15 cellular contexts compared by ENCODE assay signal in the genomic region with DNA sequence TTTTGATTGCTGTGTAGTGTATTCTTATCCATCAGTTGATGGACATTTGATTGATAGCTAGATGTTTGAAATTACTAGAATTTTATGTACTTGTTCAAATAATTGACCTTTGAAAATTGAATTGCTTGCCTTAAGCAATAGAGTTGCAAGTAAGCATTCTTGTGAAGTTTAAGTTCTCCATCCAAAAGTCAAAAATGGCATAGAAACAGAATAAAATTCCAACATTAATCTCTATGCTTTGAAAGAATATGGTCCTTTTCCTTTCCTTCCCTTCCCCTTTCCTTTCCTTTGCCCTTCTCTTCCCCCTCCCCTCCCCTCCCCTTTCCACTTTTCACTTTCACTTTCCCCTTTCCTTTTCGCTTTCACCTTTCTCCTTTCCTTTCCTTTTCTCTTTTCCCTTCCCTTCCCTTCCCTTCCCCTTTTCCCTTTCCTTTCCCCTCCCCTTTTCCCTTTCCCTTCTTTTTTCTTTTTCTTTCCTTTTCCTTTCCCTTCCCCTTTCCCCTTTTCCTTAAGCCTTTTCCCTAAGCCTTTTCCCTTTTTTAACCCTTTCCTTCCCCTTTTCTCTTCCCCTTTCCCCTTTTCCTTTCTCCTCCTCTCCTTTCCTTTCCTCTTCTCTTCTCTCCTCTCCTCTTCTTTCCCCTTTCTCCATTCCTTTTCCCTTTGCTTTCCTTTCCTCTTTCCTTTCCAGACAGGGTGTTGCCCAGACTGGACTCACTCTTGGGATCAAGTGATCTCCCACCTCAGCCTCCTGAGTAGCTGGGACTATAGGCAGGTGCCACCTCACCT.
A peak's percentile ranks its signal among the peaks of the same experiment; 100 is the strongest.
DNase-seq lines count a peak whose midpoint lies in the region; ATAC-seq and TF ChIP-seq lines count a peak whose summit lies in the region.
"Had no signal": no experiment of that assay in that cellular context is flagged by ENCODE, and none has a peak within 500 bp of the region (broad histone marks: within the 10 kb centered on the region; RNA-seq: fewer than 3 reads in every experiment).

No MANE protein-coding gene starts in this region.

- WGBS in transverse colon (ENCODE audit: low coverage in 1 of 2), 2 donors: 76 to 80% methylated on average over 1 of the region's 1 CpG

- H3K36me3 ChIP-seq in subcutaneous abdominal adipose tissue (ENCODE audit: control insufficient read depth in 5 of 5, insufficient read depth in 5 of 5, low read length in 5 of 5): peaks cover 35 to 68% (median 52%) of the 10 kb centered on the region in 5 donors
- H3K36me3 ChIP-seq in transverse colon: peaks cover 2 to 72% (median 29%) of the 10 kb centered on the region in 4 donors

- CTCF ChIA-PET in activated naive CD4-positive, alpha-beta T cell treated with anti-CD3 and anti-CD28 coated beads for 36 hours (lab: Charles Lee): no interaction called here
- CTCF ChIA-PET in RWPE1 (lab: Yijun Ruan, JAX): no interaction called here

- H3K27ac ChIP-seq in RWPE1: peak overlapping the region; percentile 41; the same call in 1 of the 2 replicates
- H3K27ac ChIP-seq in subcutaneous abdominal adipose tissue (ENCODE audit: low read depth, low read length): peak overlapping the region; percentile 11
- no peak overlapping the region for H3K27ac ChIP-seq in transverse colon
- H3K27ac ChIP-seq: coronary artery, prostate gland had no signal

- H3K9me3 ChIP-seq in subcutaneous abdominal adipose tissue (ENCODE audit: control insufficient read depth in 5 of 5, low read length in 5 of 5) (no peaks in the 10 kb centered on the region), transverse colon (no peaks in the 10 kb centered on the region)
- H3K9me3 ChIP-seq: prostate gland had no signal

- H3K36me3 Mint-ChIP-seq in activated naive CD4-positive, alpha-beta T cell treated with anti-CD3 and anti-CD28 coated beads for 36 hours (ENCODE audit: low read depth): peaks cover 56% of the 10 kb centered on the region

- H3K27ac Mint-ChIP-seq in activated naive CD4-positive, alpha-beta T cell treated with anti-CD3 and anti-CD28 coated beads for 36 hours: peak overlapping the region; percentile 80

- no peak for ATAC-seq in activated CD4-positive, CD25-positive, alpha-beta regulatory T cell treated with anti-CD3 and anti-CD28 coated beads, Interleukin-2, amount 50 U/mL, for 24 hours
- ATAC-seq: PC-3 had no signal

- H3K4me1 Mint-ChIP-seq in activated naive CD4-positive, alpha-beta T cell treated with anti-CD3 and anti-CD28 coated beads for 36 hours (ENCODE audit: low read depth): peaks cover 33% of the 10 kb centered on the region

- in situ Hi-C loops in transverse colon (cut with MboI; ENCODE audit: low pct_ligation_motif_present in 1 of 4, low pct_unique_long_range_greater_than_20kb in 1 of 4, low sequenced_read_pairs in 3 of 4): no loop called here

- no peak for TF ChIP-seq CTCF in RWPE1 (conservative IDR thresholded peaks at IDR 0.05; ENCODE audit: low read depth)
- TF ChIP-seq CTCF in transverse colon (IDR thresholded peaks at IDR 0.05): no peak

- no peaks in the 10 kb centered on the region for H3K27me3 Mint-ChIP-seq in activated naive CD4-positive, alpha-beta T cell treated with anti-CD3 and anti-CD28 coated beads for 36 hours (ENCODE audit: low read depth)

- H3K4me1 ChIP-seq in subcutaneous abdominal adipose tissue (ENCODE audit: control insufficient read depth in 5 of 5, insufficient read depth in 5 of 5, low read length in 5 of 5) (peaks cover 0 to 3% (median 0%) of the 10 kb centered on the region in 5 donors), transverse colon (no peaks in the 10 kb centered on the region)
- H3K4me1 ChIP-seq: prostate gland had no signal

- H3K4me3 Mint-ChIP-seq in activated naive CD4-positive, alpha-beta T cell treated with anti-CD3 and anti-CD28 coated beads for 36 hours: no peak overlapping the region

- H3K27me3 ChIP-seq in subcutaneous abdominal adipose tissue (ENCODE audit: control insufficient read depth in 5 of 5, insufficient read depth in 4 of 5, low read length in 5 of 5): no peaks in the 10 kb centered on the region
- H3K27me3 ChIP-seq in transverse colon: no peaks in the 10 kb centered on the region

- TF ChIP-seq EP300 in transverse colon (IDR thresholded peaks at IDR 0.05; ENCODE audit: low read depth): no peak

- intact Hi-C loops in activated naive CD4-positive, alpha-beta T cell treated with anti-CD3 and anti-CD28 coated beads for 36 hours (cut with micrococcal nuclease): no loop called here
- intact Hi-C loops in transverse colon (cut with DNase I; ENCODE audit: low total_unique reads): no loop called here

- H3K9me3 Mint-ChIP-seq in activated naive CD4-positive, alpha-beta T cell treated with anti-CD3 and anti-CD28 coated beads for 36 hours: no peaks in the 10 kb centered on the region

- no peak overlapping the region for H3K9ac ChIP-seq in subcutaneous abdominal adipose tissue (ENCODE audit: low read length in 5 of 5)

- POLR2A ChIA-PET in RWPE1 (lab: Yijun Ruan, JAX; ENCODE audit: low non-redundant PET): no interaction called here

- H3K4me3 ChIP-seq in subcutaneous abdominal adipose tissue (ENCODE audit: low read depth in 1 of 5, low read length in 5 of 5): no peak overlapping the region
- H3K4me3 ChIP-seq in transverse colon: no peak overlapping the region
- H3K4me3 ChIP-seq: coronary artery, prostate gland had no signal

- no peak for TF ChIP-seq POLR2A in transverse colon (IDR thresholded peaks at IDR 0.05)

- DNase-seq in activated naive CD4-positive, alpha-beta T cell treated with anti-CD3 and anti-CD28 coated beads for 36 hours: no peak
- no peak for DNase-seq in activated naive CD4-positive, alpha-beta T cell treated with anti-CD3 and anti-CD28 coated beads, Interleukin-2, amount 50 U/mL, for 16 hours
- no peak for DNase-seq in RWPE1 (ENCODE audit: low spot score)
- DNase-seq in left kidney (ENCODE audit: low read depth, low spot score): peak; percentile 3
- DNase-seq in transverse colon: no peak
- no peak for DNase-seq in NCI-H2081 treated with DMSO at 0.1 percent for 48 hours (lab: John Stamatoyannopoulos, UW)
- DNase-seq: activated CD4-positive, alpha-beta T cell treated with anti-CD3 and anti-CD28 coated beads for 48 hours; GOT3; mammary epithelial cell; MV-4-11; PC-3 had no signal

Comparison
In these comparisons a context has a peak if more than half of its experiments do, and no peak if none do; other contexts are left out.
1. H3K27ac ChIP-seq: peak in RWPE1 (single experiment) and subcutaneous abdominal adipose tissue (single experiment); none in transverse colon (0 of 4).